In the genomic region with DNA sequence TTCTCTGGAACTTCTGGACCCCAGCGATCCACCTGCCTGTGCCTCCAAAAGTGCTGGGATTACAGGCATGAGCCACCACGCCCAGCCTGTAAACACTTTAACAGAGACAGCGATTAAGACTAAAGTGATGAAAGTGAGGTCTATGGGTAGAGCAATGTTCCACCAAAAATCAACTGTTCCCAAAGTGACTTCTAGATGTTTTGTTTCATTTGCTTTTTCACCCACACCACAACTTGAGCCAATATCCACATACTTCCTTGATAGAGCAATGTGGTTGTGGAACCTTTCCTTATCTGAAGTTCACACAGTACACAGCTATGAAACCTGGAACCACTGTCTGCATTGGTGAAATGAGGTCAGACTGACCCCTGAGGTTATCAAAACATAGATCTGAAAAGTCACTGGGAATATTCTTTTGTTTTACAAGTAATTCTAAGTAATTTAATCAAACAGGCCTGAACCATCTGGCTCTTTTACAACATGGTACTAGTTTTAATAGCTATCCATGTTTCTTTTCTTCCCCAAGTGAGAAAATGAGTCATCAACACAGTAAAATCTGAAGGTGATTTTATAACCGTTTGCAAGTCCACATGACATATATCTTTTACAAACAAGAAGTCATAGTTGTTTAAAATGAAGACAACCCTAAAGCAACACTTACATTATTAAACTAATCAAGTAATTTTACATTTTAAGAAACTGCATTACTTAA, we compare ENCODE assay signal across 1 cellular context.
TF ChIP-seq lines count a peak whose summit lies in the region.

No MANE protein-coding gene starts in this region.

TF ChIP-seq in SK-N-SH treated with all-trans-retinoic acid at 6 μM for 48 hours, 23 proteins besides CTCF, POLR2A, EP300 and RAD21 (continued from another document):
- TF ChIP-seq, protein P1, sequence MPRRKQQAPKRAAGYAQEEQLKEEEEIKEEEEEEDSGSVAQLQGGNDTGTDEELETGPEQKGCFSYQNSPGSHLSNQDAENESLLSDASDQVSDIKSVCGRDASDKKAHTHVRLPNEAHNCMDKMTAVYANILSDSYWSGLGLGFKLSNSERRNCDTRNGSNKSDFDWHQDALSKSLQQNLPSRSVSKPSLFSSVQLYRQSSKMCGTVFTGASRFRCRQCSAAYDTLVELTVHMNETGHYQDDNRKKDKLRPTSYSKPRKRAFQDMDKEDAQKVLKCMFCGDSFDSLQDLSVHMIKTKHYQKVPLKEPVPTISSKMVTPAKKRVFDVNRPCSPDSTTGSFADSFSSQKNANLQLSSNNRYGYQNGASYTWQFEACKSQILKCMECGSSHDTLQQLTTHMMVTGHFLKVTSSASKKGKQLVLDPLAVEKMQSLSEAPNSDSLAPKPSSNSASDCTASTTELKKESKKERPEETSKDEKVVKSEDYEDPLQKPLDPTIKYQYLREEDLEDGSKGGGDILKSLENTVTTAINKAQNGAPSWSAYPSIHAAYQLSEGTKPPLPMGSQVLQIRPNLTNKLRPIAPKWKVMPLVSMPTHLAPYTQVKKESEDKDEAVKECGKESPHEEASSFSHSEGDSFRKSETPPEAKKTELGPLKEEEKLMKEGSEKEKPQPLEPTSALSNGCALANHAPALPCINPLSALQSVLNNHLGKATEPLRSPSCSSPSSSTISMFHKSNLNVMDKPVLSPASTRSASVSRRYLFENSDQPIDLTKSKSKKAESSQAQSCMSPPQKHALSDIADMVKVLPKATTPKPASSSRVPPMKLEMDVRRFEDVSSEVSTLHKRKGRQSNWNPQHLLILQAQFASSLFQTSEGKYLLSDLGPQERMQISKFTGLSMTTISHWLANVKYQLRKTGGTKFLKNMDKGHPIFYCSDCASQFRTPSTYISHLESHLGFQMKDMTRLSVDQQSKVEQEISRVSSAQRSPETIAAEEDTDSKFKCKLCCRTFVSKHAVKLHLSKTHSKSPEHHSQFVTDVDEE (CRISPR knock-in tag; IDR thresholded peaks at IDR 0.05) = no peak
- TF ChIP-seq ZFP3 (CRISPR knock-in tag; IDR thresholded peaks at IDR 0.05) (no peak), ZNF70 (CRISPR knock-in tag; IDR thresholded peaks at IDR 0.05) (no peak)
